13 cellular contexts compared by ENCODE assay signal in the genomic region with DNA sequence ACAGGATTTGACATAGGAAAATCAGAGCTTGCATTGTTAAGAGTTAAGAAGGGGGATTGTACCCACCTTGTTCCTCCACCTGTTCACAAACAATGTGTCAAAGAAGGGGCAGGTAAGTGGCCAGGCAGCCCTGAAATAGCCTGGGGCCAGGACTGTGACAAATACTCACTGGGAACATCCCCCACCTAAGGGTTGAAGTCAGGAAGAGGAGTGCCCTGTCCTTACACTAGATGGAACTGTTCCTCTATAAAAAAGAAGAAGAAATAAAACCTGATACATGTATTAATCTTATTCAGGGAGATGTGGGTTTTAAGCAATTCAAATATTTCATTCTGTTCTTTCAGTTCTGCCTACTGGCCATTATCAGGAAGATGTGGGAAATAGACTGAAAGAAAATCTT. TPM values are rescaled to one million over a fixed set of nuclear protein-coding genes. Genes with fewer than 3 reads are reported as not detected.
DNase-seq lines count a peak whose midpoint lies in the region; ATAC-seq and TF ChIP-seq lines count a peak whose summit lies in the region.
"Had no signal": no experiment of that assay in that cellular context is flagged by ENCODE, and none has a peak within 500 bp of the region (broad histone marks: within the 10 kb centered on the region; RNA-seq: fewer than 3 reads in every experiment).

No MANE protein-coding gene starts in this region.

- no peaks in the 10 kb centered on the region for H3K79me2 ChIP-seq in OCI-LY3 (ENCODE audit: low read length)

- no peaks in the 10 kb centered on the region for H3K4me1 ChIP-seq in OCI-LY3 (ENCODE audit: low read length)

- H3K9me3 Mint-ChIP-seq in type B pancreatic cell: no peaks in the 10 kb centered on the region
- H3K9me3 Mint-ChIP-seq: naive thymus-derived CD8-positive, alpha-beta T cell had no signal

- H3K27me3 Mint-ChIP-seq in type B pancreatic cell: no peaks in the 10 kb centered on the region

- no peak for ATAC-seq in GM18907 (IDR thresholded peaks at IDR 0.05; ENCODE audit: unreplicated experiment)
- ATAC-seq in HG03460 (IDR thresholded peaks at IDR 0.05; ENCODE audit: unreplicated experiment): no peak
- ATAC-seq: naive thymus-derived CD8-positive, alpha-beta T cell had no signal

- H3K4me3 Mint-ChIP-seq in type B pancreatic cell: no peak overlapping the region
- H3K4me3 Mint-ChIP-seq: naive thymus-derived CD8-positive, alpha-beta T cell had no signal

- H3K36me3 Mint-ChIP-seq in type B pancreatic cell: no peaks in the 10 kb centered on the region
- H3K36me3 Mint-ChIP-seq: naive thymus-derived CD8-positive, alpha-beta T cell had no signal

- H3K4me2 ChIP-seq in OCI-LY3 (ENCODE audit: low read length): no peak overlapping the region
- H3K4me2 ChIP-seq: BLaER1 treated with 17β-estradiol and CSF1 and Interleukin-3, amounts not matched to agents 10 nM and 100 nM had no signal

- H3K9me3 ChIP-seq in OCI-LY3 (ENCODE audit: insufficient read depth, low read length): no peaks in the 10 kb centered on the region

- H4K20me1 ChIP-seq in OCI-LY3 (ENCODE audit: insufficient read depth, low read length): no peaks in the 10 kb centered on the region
- H4K20me1 ChIP-seq: BLaER1 treated with 17β-estradiol and CSF1 and Interleukin-3, amounts not matched to agents 10 nM and 100 nM had no signal

- peaks cover 15% of the 10 kb centered on the region for H3K4me1 Mint-ChIP-seq in type B pancreatic cell (ENCODE audit: unreplicated experiment)
- H3K4me1 Mint-ChIP-seq: naive thymus-derived CD8-positive, alpha-beta T cell had no signal

- no peak overlapping the region for H3K27ac Mint-ChIP-seq in type B pancreatic cell
- H3K27ac Mint-ChIP-seq: naive thymus-derived CD8-positive, alpha-beta T cell had no signal

- H3K4me3 ChIP-seq in OCI-LY3 (ENCODE audit: low read length) (no peak overlapping the region), choroid plexus epithelial cell (ENCODE audit: low read depth, low read length) (no peak overlapping the region)
- H3K4me3 ChIP-seq: BLaER1 treated with 17β-estradiol and CSF1 and Interleukin-3, amounts not matched to agents 10 nM and 100 nM; dorsolateral prefrontal cortex had no signal

- no peak overlapping the region for H3K9ac ChIP-seq in OCI-LY3 (ENCODE audit: low read length)
- H3K9ac ChIP-seq: BLaER1 treated with 17β-estradiol and CSF1 and Interleukin-3, amounts not matched to agents 10 nM and 100 nM had no signal

- TF ChIP-seq CTCF in OCI-LY3 (IDR thresholded peaks at IDR 0.05; ENCODE audit: low read depth, low read length) (peak; percentile 46), choroid plexus epithelial cell (conservative IDR thresholded peaks at IDR 0.05; ENCODE audit: low read depth, low read length) (peak; percentile 20), type B pancreatic cell (conservative IDR thresholded peaks at IDR 0.05) (peak; percentile 16)

- no peak overlapping the region for H2AFZ ChIP-seq in OCI-LY3 (ENCODE audit: low read depth, low read length)

- DNase-seq in NCI-H82 (lab: John Stamatoyannopoulos, UW): peak; percentile 7
- DNase-seq in NCI-H82 treated with DMSO at 0.1 percent for 48 hours (lab: John Stamatoyannopoulos, UW; ENCODE audit: unreplicated experiment): no peak
- DNase-seq in choroid plexus epithelial cell (ENCODE audit: low read depth): no peak
- DNase-seq in type B pancreatic cell (ENCODE audit: extremely low spot score, unreplicated experiment): no peak
- no peak for DNase-seq in T-helper 1 cell
- DNase-seq: activated CD4-positive, CD25-positive, alpha-beta regulatory T cell; activated effector memory CD4-positive, alpha-beta T cell treated with Interleukin-2 at 50 U/mL for 16 hours; dorsolateral prefrontal cortex; naive thymus-derived CD8-positive, alpha-beta T cell had no signal

- peaks cover 6% of the 10 kb centered on the region; the same call in 1 of the 2 replicates for H3K27me3 ChIP-seq in OCI-LY3 (ENCODE audit: low read depth, low read length)
- H3K27me3 ChIP-seq: BLaER1 treated with 17β-estradiol and CSF1 and Interleukin-3, amounts not matched to agents 10 nM and 100 nM had no signal

- H3K36me3 ChIP-seq in OCI-LY3 (replicated peaks; ENCODE audit: low read depth, low read length): no peaks in the 10 kb centered on the region
- H3K36me3 ChIP-seq: BLaER1 treated with 17β-estradiol and CSF1 and Interleukin-3, amounts not matched to agents 10 nM and 100 nM had no signal

- H3K27ac ChIP-seq in OCI-LY3 (ENCODE audit: low read length): no peak overlapping the region
- H3K27ac ChIP-seq: BLaER1 treated with 17β-estradiol and CSF1 and Interleukin-3, amounts not matched to agents 10 nM and 100 nM; dorsolateral prefrontal cortex had no signal

RNA-seq across cellular contexts. Expression of gene TACR1, which starts 41.9 kb away (rescaled TPM):
- total RNA-seq in type B pancreatic cell (ENCODE audit: low replicate concordance): 0.88 and 1.5 TPM in 2 replicates
- total RNA-seq: naive thymus-derived CD8-positive, alpha-beta T cell had no signal
